Comparison of ENCODE assay signal across 31 cellular contexts in genomic region chr3:81255463-81255862, GRCh38.
"Had no signal": no experiment of that assay in that cellular context is flagged by ENCODE, and none has a peak within 500 bp of the region (broad histone marks: within the 10 kb centered on the region; RNA-seq: fewer than 3 reads in every experiment).

No MANE protein-coding gene starts in this region.

- H3K27ac Mint-ChIP-seq: natural killer cell; nephron; neural progenitor cell; progenitor cell of endocrine pancreas; stimulated activated memory B cell treated with anti-CD40 and anti-IgM and Interleukin-4, amounts not matched to agents 10 μg/mL and 1 μg/mL and 100 μg/mL, for 72 hours; stimulated activated naive CD8-positive, alpha-beta T cell treated with anti-CD3 and anti-CD28 coated beads, Interleukin-15, amount 100 ng/mL, for 72 hours; type B pancreatic cell had no signal

- H3K4me2 ChIP-seq: neural progenitor cell, smooth muscle cell had no signal

- H3K4me1 Mint-ChIP-seq: natural killer cell; nephron; neural progenitor cell; stimulated activated memory B cell treated with anti-CD40 and anti-IgM and Interleukin-4, amounts not matched to agents 10 μg/mL and 1 μg/mL and 100 μg/mL, for 72 hours; stimulated activated naive CD8-positive, alpha-beta T cell treated with anti-CD3 and anti-CD28 coated beads, Interleukin-15, amount 100 ng/mL, for 72 hours had no signal

- H3K9ac ChIP-seq: neural progenitor cell, parathyroid adenoma had no signal

- H3K36me3 ChIP-seq: neural progenitor cell, ovary, spleen, suprapubic skin, tibial artery, transverse colon, upper lobe of right lung, uterus had no signal

- H3K27me3 Mint-ChIP-seq: progenitor cell of endocrine pancreas; stimulated activated memory B cell treated with anti-CD40 and anti-IgM and Interleukin-4, amounts not matched to agents 10 μg/mL and 1 μg/mL and 100 μg/mL, for 72 hours; stimulated activated naive CD8-positive, alpha-beta T cell treated with anti-CD3 and anti-CD28 coated beads, Interleukin-15, amount 100 ng/mL, for 72 hours; type B pancreatic cell had no signal

- H3K4me1 ChIP-seq: neural progenitor cell, parathyroid adenoma, psoas muscle, spleen, suprapubic skin, testis, tibial artery, transverse colon, upper lobe of right lung, uterus had no signal

- H3K4me3 ChIP-seq: neural progenitor cell, ovary, psoas muscle, skin epidermis, smooth muscle cell, spleen, suprapubic skin, testis, tibial artery, transverse colon, upper lobe of right lung, uterus had no signal

- H3K27ac ChIP-seq: neural progenitor cell, ovary, parathyroid adenoma, psoas muscle, skin epidermis, spleen, suprapubic skin, testis, tibial artery, transverse colon, upper lobe of right lung, uterus had no signal

- H3K9me3 Mint-ChIP-seq: nephron; neural progenitor cell; stimulated activated memory B cell treated with anti-CD40 and anti-IgM and Interleukin-4, amounts not matched to agents 10 μg/mL and 1 μg/mL and 100 μg/mL, for 72 hours; stimulated activated naive CD8-positive, alpha-beta T cell treated with anti-CD3 and anti-CD28 coated beads, Interleukin-15, amount 100 ng/mL, for 72 hours; type B pancreatic cell had no signal

- H2AFZ ChIP-seq: neural progenitor cell, parathyroid adenoma had no signal

- H3K27me3 ChIP-seq: neural progenitor cell, ovary, spleen, suprapubic skin, testis, tibial artery, transverse colon, upper lobe of right lung, uterus had no signal

- H3K4me3 Mint-ChIP-seq: natural killer cell; nephron; neural progenitor cell; stimulated activated memory B cell treated with anti-CD40 and anti-IgM and Interleukin-4, amounts not matched to agents 10 μg/mL and 1 μg/mL and 100 μg/mL, for 72 hours; stimulated activated naive CD8-positive, alpha-beta T cell treated with anti-CD3 and anti-CD28 coated beads, Interleukin-15, amount 100 ng/mL, for 72 hours; type B pancreatic cell had no signal

- H3K36me3 Mint-ChIP-seq: natural killer cell; neural progenitor cell; stimulated activated memory B cell treated with anti-CD40 and anti-IgM and Interleukin-4, amounts not matched to agents 10 μg/mL and 1 μg/mL and 100 μg/mL, for 72 hours; type B pancreatic cell had no signal

- H3K79me2 ChIP-seq: parathyroid adenoma had no signal

- DNase-seq: natural killer cell; occipital lobe; ovary; posterior cingulate gyrus; psoas muscle; right cardiac atrium; spleen; stimulated activated CD4-positive, alpha-beta T cell treated with anti-CD3 and anti-CD28 coated beads, Interleukin-12 subunit alpha, Interleukin-12 subunit beta, amount 100 ng/mL, for 4 hours; stimulated activated CD4-positive, alpha-beta T cell treated with anti-CD3 and anti-CD28 coated beads, Interleukin-1b, Interleukin-23, amount 100 ng/mL, for 48 hours; stimulated activated CD4-positive, alpha-beta T cell treated with anti-CD3 and anti-CD28 coated beads, Interleukin-4, amount 100 ng/mL, for 1 hour; stimulated activated CD4-positive, alpha-beta T cell treated with anti-CD3 and anti-CD28 coated beads, Interleukin-4, amount 100 ng/mL, for 4 hours; stimulated activated CD8-positive, alpha-beta memory T cell treated with anti-CD3 and anti-CD28 coated beads, Interleukin-4, amount 100 ng/mL, for 48 hours; stimulated activated naive CD4-positive, alpha-beta T cell; stimulated activated naive CD8-positive, alpha-beta T cell treated with anti-CD3 and anti-CD28 coated beads, Interleukin-15, amount 100 ng/mL, for 72 hours; stimulated activated naive CD8-positive, alpha-beta T cell treated with anti-CD3 and anti-CD28 coated beads, Interleukin-15, Interleukin-2, amounts not matched to agents 100 U/mL and 50 U/mL, for 24 hours; substantia nigra; testis; tibial artery; transverse colon; upper lobe of right lung; uterus had no signal

- H3K9me3 ChIP-seq: ovary, psoas muscle, spleen, suprapubic skin, testis, tibial artery, transverse colon, upper lobe of right lung, uterus had no signal

- ATAC-seq: natural killer cell; psoas muscle; right cardiac atrium; sciatic nerve; stimulated activated memory B cell treated with anti-CD40 and anti-IgM and Interleukin-4, amounts not matched to agents 10 μg/mL and 1 μg/mL and 100 μg/mL, for 72 hours; stimulated activated naive CD8-positive, alpha-beta T cell treated with anti-CD3 and anti-CD28 coated beads, Interleukin-15, amount 100 ng/mL, for 72 hours; stimulated activated naive CD8-positive, alpha-beta T cell treated with anti-CD3 and anti-CD28 coated beads, Interleukin-15, Interleukin-2, amounts not matched to agents 100 U/mL and 50 U/mL, for 24 hours; upper lobe of right lung had no signal
